ENCODE assay signal across 8 cellular contexts in the genomic region with DNA sequence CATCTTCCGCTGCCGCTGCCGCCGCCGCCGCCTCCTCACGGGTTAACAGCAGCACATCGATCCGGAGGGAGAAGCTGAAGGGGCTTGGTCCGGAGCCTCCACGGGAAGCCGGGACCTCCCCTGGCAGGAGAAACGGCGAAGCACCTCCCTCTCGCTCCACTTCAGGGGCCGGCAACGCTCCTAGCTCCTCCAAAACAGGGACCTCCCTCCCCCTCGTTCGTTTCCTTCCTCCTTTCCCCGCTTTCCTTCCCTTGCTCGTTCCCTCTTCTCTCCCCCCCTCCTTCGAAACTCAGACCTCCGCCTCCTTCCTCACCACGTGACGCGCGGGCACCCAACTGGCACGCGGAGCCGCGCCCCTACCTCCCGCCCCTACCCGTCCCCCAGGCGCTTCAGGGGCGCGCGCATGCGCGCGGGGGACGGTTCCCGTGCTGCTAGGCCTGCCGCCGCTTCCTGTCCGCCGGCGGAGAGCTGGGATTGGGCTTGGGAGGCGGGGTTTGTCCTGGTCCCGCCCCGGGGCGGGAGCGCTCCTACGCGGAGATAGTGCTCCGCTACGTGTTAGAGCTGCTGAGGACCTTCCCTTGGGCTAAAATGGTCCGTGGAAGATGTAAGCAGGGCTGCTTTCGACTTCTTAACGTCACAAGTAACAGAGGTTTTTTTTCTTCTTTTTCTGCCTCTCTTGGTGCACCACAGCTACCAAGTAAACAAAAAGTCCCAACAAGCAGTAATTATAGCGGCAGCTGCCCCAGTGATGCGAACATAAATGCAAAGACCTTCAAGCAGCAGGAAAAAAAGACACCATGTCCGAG. TPM values are rescaled to one million over a fixed set of nuclear protein-coding genes. Genes with fewer than 3 reads are reported as not detected.
DNase-seq lines count a peak whose midpoint lies in the region; ATAC-seq and TF ChIP-seq lines count a peak whose summit lies in the region.

A gene with protein sequence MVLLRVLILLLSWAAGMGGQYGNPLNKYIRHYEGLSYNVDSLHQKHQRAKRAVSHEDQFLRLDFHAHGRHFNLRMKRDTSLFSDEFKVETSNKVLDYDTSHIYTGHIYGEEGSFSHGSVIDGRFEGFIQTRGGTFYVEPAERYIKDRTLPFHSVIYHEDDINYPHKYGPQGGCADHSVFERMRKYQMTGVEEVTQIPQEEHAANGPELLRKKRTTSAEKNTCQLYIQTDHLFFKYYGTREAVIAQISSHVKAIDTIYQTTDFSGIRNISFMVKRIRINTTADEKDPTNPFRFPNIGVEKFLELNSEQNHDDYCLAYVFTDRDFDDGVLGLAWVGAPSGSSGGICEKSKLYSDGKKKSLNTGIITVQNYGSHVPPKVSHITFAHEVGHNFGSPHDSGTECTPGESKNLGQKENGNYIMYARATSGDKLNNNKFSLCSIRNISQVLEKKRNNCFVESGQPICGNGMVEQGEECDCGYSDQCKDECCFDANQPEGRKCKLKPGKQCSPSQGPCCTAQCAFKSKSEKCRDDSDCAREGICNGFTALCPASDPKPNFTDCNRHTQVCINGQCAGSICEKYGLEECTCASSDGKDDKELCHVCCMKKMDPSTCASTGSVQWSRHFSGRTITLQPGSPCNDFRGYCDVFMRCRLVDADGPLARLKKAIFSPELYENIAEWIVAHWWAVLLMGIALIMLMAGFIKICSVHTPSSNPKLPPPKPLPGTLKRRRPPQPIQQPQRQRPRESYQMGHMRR (minus strand): TSS at position 176 of the 806 bp plus-strand sequence. CDS start 173 bp downstream, at position 3.

- H3K27ac ChIP-seq in PC-3 (ENCODE audit: low read length) (peak within 1 kb of the TSS; percentile 74), mucosa of rectum (ENCODE audit: low read depth in 2 of 2, low read length in 2 of 2) (peak within 1 kb of the TSS; percentile 95 to 98)

- peaks cover 44% of the 10 kb centered on the region for H3K79me2 ChIP-seq in PC-3 (ENCODE audit: low read length)

- H3K4me1 ChIP-seq in PC-3 (ENCODE audit: insufficient read depth, low read length) = 0 out of 2 replicates have a peak, but pooled peaks cover 3% of the 10 kb centered on the region
- H3K4me1 ChIP-seq in mucosa of rectum (ENCODE audit: control insufficient read depth in 2 of 2, insufficient read depth in 2 of 2, low read length in 2 of 2) = peaks cover 3 to 9% of the 10 kb centered on the region in 2 donors

- H3K9me3 ChIP-seq in PC-3 (ENCODE audit: low read length) (no peaks in the 10 kb centered on the region), mucosa of rectum (ENCODE audit: control insufficient read depth in 2 of 2, low read length in 2 of 2) (no peaks in the 10 kb centered on the region)

- no peak for TF ChIP-seq EP300 in Ishikawa (IDR thresholded peaks at IDR 0.05; ENCODE audit: borderline replicate concordance)

- CTCF ChIA-PET in PC-3 (lab: Charles Lee) = interaction anchor here (0.5 to 1.3 kb wide), 6 partner anchors 21 to 1248 kb away, joined by 3 to 5 read pairs (median 3); no protein-coding TSS in a partner anchor

- DNase-seq in DMS 273 treated with DMSO at 0.1 percent for 48 hours (lab: John Stamatoyannopoulos, UW) (peak; percentile 88), PC-3 (peak; percentile 98), activated T-cell treated with anti-CD3 and anti-CD28 coated beads for 48 hours (ENCODE audit: low read depth) (peak; percentile 100), epithelial cell of proximal tubule (ENCODE audit: low read depth) (peak; percentile 76)
- DNase-seq in stimulated activated CD8-positive, alpha-beta memory T cell treated with anti-CD3 and anti-CD28 coated beads, Interleukin-4, amount 100 ng/mL, for 48 hours = peak; percentile 98

- peak within 1 kb of the TSS; percentile 87 for H2AFZ ChIP-seq in PC-3 (ENCODE audit: low read length)

- peaks cover 14% of the 10 kb centered on the region for H4K20me1 ChIP-seq in PC-3 (ENCODE audit: low read length)

- no peak for TF ChIP-seq CTCF in PC-3 (conservative IDR thresholded peaks at IDR 0.05; ENCODE audit: low read depth, low read length)
- no peak for TF ChIP-seq CTCF in epithelial cell of proximal tubule (conservative IDR thresholded peaks at IDR 0.05; ENCODE audit: low read depth, low read length)

- H3K36me3 ChIP-seq in PC-3 (ENCODE audit: low read depth, low read length) = no peaks in the 10 kb centered on the region
- H3K36me3 ChIP-seq in mucosa of rectum (ENCODE audit: control insufficient read depth in 2 of 2, insufficient read depth in 2 of 2, low read length in 2 of 2) = no peaks in the 10 kb centered on the region

- ATAC-seq in GM21529 (IDR thresholded peaks at IDR 0.05; ENCODE audit: unreplicated experiment) (peak; percentile 84), PC-3 (peak; percentile 93)

- TF ChIP-seq RAD21 in Ishikawa (IDR thresholded peaks at IDR 0.05; ENCODE audit: low read depth) = no peak

- intact Hi-C loops in PC-3 (cut with micrococcal nuclease) = loop anchor here (1.0 to 10.0 kb wide), 4 partner anchors 22 to 477 kb away; a partner anchor contains a TSS

- H3K27me3 ChIP-seq in PC-3 (ENCODE audit: low read length) (no peaks in the 10 kb centered on the region), mucosa of rectum (ENCODE audit: control insufficient read depth in 2 of 2, insufficient read depth in 2 of 2, low read length in 2 of 2) (no peaks in the 10 kb centered on the region)

- H3K4me2 ChIP-seq in PC-3 (ENCODE audit: low read length) = peak within 1 kb of the TSS; percentile 95

- BruUV-seq in PC-3 (replicated peaks; lab: Mats Ljungman, UMichigan) = no TSS peak

- H3K4me3 ChIP-seq in PC-3 (ENCODE audit: low read length) = peak within 1 kb of the TSS; percentile 80
- peak within 1 kb of the TSS; percentile 92 for H3K4me3 ChIP-seq in epithelial cell of proximal tubule (ENCODE audit: low read depth, low read length)
- peak within 1 kb of the TSS; percentile 96 to 100 for H3K4me3 ChIP-seq in mucosa of rectum (ENCODE audit: low read length in 2 of 2)

- no peaks in the 10 kb centered on the region for H3K9me2 ChIP-seq in PC-3 (replicated peaks; ENCODE audit: low read length)

- no peaks in the 10 kb centered on the region for H3F3A ChIP-seq in PC-3 (ENCODE audit: low read length, unreplicated experiment)

- H3K9ac ChIP-seq in PC-3 (ENCODE audit: low read length) (peak within 1 kb of the TSS; percentile 83), mucosa of rectum (ENCODE audit: low read depth in 1 of 2, low read length in 2 of 2) (peak within 1 kb of the TSS; percentile 97 to 99)

- POLR2A ChIA-PET in PC-3 (lab: Charles Lee; ENCODE audit: unreplicated experiment) = interaction anchor here (0.6 to 2.3 kb wide), 4 partner anchors 21 to 229 kb away, joined by 3 to 23 read pairs (median 9); a partner anchor contains a TSS

TF ChIP-seq in Ishikawa, 13 proteins besides CTCF, POLR2A, EP300 and RAD21:
- TF ChIP-seq TAF1 (IDR thresholded peaks at IDR 0.05; ENCODE audit: low read depth) (peak; percentile 65), TCF12 (IDR thresholded peaks at IDR 0.05; ENCODE audit: low read depth) (0 out of 2 replicates have a peak, but pooled peaks have one; percentile 7), TEAD4 (IDR thresholded peaks at IDR 0.05) (no peak), FOXM1 (IDR thresholded peaks at IDR 0.05; ENCODE audit: borderline replicate concordance, low read depth) (no peak), CREB1 (IDR thresholded peaks at IDR 0.05; ENCODE audit: low read depth) (peak; percentile 11; the same call in 1 of the 2 replicates), ZBTB7A (IDR thresholded peaks at IDR 0.05; ENCODE audit: low read depth) (peak; percentile 54; the same call in 1 of the 2 replicates), CEBPB (IDR thresholded peaks at IDR 0.05) (no peak)
- TF ChIP-seq, protein P1, sequence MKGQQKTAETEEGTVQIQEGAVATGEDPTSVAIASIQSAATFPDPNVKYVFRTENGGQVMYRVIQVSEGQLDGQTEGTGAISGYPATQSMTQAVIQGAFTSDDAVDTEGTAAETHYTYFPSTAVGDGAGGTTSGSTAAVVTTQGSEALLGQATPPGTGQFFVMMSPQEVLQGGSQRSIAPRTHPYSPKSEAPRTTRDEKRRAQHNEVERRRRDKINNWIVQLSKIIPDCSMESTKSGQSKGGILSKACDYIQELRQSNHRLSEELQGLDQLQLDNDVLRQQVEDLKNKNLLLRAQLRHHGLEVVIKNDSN (IDR thresholded peaks at IDR 0.05) = peak; percentile 98
- TF ChIP-seq, protein P2, sequence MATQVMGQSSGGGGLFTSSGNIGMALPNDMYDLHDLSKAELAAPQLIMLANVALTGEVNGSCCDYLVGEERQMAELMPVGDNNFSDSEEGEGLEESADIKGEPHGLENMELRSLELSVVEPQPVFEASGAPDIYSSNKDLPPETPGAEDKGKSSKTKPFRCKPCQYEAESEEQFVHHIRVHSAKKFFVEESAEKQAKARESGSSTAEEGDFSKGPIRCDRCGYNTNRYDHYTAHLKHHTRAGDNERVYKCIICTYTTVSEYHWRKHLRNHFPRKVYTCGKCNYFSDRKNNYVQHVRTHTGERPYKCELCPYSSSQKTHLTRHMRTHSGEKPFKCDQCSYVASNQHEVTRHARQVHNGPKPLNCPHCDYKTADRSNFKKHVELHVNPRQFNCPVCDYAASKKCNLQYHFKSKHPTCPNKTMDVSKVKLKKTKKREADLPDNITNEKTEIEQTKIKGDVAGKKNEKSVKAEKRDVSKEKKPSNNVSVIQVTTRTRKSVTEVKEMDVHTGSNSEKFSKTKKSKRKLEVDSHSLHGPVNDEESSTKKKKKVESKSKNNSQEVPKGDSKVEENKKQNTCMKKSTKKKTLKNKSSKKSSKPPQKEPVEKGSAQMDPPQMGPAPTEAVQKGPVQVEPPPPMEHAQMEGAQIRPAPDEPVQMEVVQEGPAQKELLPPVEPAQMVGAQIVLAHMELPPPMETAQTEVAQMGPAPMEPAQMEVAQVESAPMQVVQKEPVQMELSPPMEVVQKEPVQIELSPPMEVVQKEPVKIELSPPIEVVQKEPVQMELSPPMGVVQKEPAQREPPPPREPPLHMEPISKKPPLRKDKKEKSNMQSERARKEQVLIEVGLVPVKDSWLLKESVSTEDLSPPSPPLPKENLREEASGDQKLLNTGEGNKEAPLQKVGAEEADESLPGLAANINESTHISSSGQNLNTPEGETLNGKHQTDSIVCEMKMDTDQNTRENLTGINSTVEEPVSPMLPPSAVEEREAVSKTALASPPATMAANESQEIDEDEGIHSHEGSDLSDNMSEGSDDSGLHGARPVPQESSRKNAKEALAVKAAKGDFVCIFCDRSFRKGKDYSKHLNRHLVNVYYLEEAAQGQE (IDR thresholded peaks at IDR 0.05; ENCODE audit: low read depth) = no peak
- TF ChIP-seq, protein P3, sequence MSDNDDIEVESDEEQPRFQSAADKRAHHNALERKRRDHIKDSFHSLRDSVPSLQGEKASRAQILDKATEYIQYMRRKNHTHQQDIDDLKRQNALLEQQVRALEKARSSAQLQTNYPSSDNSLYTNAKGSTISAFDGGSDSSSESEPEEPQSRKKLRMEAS (IDR thresholded peaks at IDR 0.05) = peak; percentile 16; the same call in 1 of the 2 replicates

RNA-seq across cellular contexts. Expression of the gene that starts here (rescaled TPM):
- total RNA-seq in PC-3 (2014; rRNA removed) (91.3 and 96.8 TPM in 2 replicates), epithelial cell of proximal tubule (76.3 and 106 TPM in 2 replicates)

Comparison
In these comparisons a context has a peak if more than half of its experiments do, and no peak if none do; other contexts are left out.
1. Peak in every context shown above with its lines: DNase-seq, ATAC-seq, H3K4me3 ChIP-seq and H3K27ac ChIP-seq.